8 cellular contexts compared by ENCODE assay signal in genomic region chr6:110815260-110816109, GRCh38. TPM values are rescaled to one million over a fixed set of nuclear protein-coding genes. Genes with fewer than 3 reads are reported as not detected.
DNase-seq lines count a peak whose midpoint lies in the region; ATAC-seq and TF ChIP-seq lines count a peak whose summit lies in the region.

Gene CDK19 (minus strand): TSS chr6:110815469. CDS start chr6:110815136, 333 bp downstream.

- H3K4me3 Mint-ChIP-seq in activated naive CD4-positive, alpha-beta T cell treated with anti-CD3 and anti-CD28 coated beads, Interleukin-2, amount 50 U/mL, for 24 hours: peak within 1 kb of the TSS; percentile 97

- WGBS in SK-N-SH (ENCODE audit: low lambda C conversion rate): under 1% methylated on average over 36 of the region's 59 CpGs
- under 1% methylated on average over 54 of the region's 59 CpGs for WGBS in suprapubic skin

- TF ChIP-seq EP300 in SK-N-SH (IDR thresholded peaks at IDR 0.05; ENCODE audit: borderline replicate concordance in 1 of 2, low read depth in 1 of 2, low read length in 1 of 2) (no peak), suprapubic skin (IDR thresholded peaks at IDR 0.05) (no peak)

- H3F3A ChIP-seq in SK-N-SH (replicated peaks; ENCODE audit: insufficient read depth): no peaks in the 10 kb centered on the region

- H3K9me3 ChIP-seq in SK-N-SH: no peaks in the 10 kb centered on the region
- H3K9me3 ChIP-seq in suprapubic skin: no peaks in the 10 kb centered on the region

- CTCF ChIA-PET in SK-N-SH (lab: Yijun Ruan, JAX): interaction anchor here (0.9 to 2.4 kb wide), 3 partner anchors 63 to 136 kb away, joined by 3 to 8 read pairs (median 4); no protein-coding TSS in a partner anchor

- H3K36me3 ChIP-seq in SK-N-SH (replicated peaks in 1 of 2; ENCODE audit: control insufficient read depth in 1 of 2, insufficient read depth in 2 of 2, low read length in 1 of 2): no peaks in the 10 kb centered on the region
- no peaks in the 10 kb centered on the region for H3K36me3 ChIP-seq in suprapubic skin

- H3K9me3 Mint-ChIP-seq in activated naive CD4-positive, alpha-beta T cell treated with anti-CD3 and anti-CD28 coated beads, Interleukin-2, amount 50 U/mL, for 24 hours: no peaks in the 10 kb centered on the region

- H2AFZ ChIP-seq in SK-N-SH (ENCODE audit: low read depth): peak within 1 kb of the TSS; percentile 86

- no peak for TF ChIP-seq RAD21 in SK-N-SH (IDR thresholded peaks at IDR 0.05; ENCODE audit: low read length)

- ATAC-seq in HG02571 (IDR thresholded peaks at IDR 0.05; ENCODE audit: unreplicated experiment): peak; percentile 76

- H3K36me3 Mint-ChIP-seq in activated naive CD4-positive, alpha-beta T cell treated with anti-CD3 and anti-CD28 coated beads, Interleukin-2, amount 50 U/mL, for 24 hours: no peaks in the 10 kb centered on the region

- H3K4me1 ChIP-seq in SK-N-SH (ENCODE audit: control insufficient read depth in 1 of 2, insufficient read depth in 2 of 2, low read depth in 1 of 2, low read length in 1 of 2) (peaks cover 0 to 6% of the 10 kb centered on the region in 2 experiments; a peak in 3 of 4 replicates), suprapubic skin (peaks cover 37% of the 10 kb centered on the region)

- H3K27me3 Mint-ChIP-seq in activated naive CD4-positive, alpha-beta T cell treated with anti-CD3 and anti-CD28 coated beads, Interleukin-2, amount 50 U/mL, for 24 hours: no peaks in the 10 kb centered on the region

- H3K9me2 ChIP-seq in SK-N-SH: no peaks in the 10 kb centered on the region

- peak within 1 kb of the TSS; percentile 97 to 99 for H3K27ac ChIP-seq in SK-N-SH (ENCODE audit: low read depth in 2 of 2, low read length in 1 of 2)
- peak within 1 kb of the TSS; percentile 87 for H3K27ac ChIP-seq in suprapubic skin

- H3K4me3 ChIP-seq in SK-N-SH (ENCODE audit: low read depth in 2 of 2, low read length in 1 of 2) (peak within 1 kb of the TSS; percentile 79 to 95), suprapubic skin (peak within 1 kb of the TSS; percentile 96)

- TF ChIP-seq POLR2A in suprapubic skin (IDR thresholded peaks at IDR 0.05): peak; percentile 6 to 66

- H3K79me2 ChIP-seq in SK-N-SH (ENCODE audit: insufficient read depth): peaks cover 45% of the 10 kb centered on the region

- H3K27me3 ChIP-seq in SK-N-SH (ENCODE audit: insufficient read depth) (no peaks in the 10 kb centered on the region), suprapubic skin (no peaks in the 10 kb centered on the region)

- DNase-seq in GM04504 (ENCODE audit: low read depth): peak; percentile 95
- DNase-seq in NCI-H1048 (lab: John Stamatoyannopoulos, UW): peak; percentile 98
- DNase-seq in SK-N-SH: peak; percentile 93
- peak; percentile 99 for DNase-seq in globus pallidus (ENCODE audit: low spot score)
- peak; percentile 68 to 98 (median 96) for DNase-seq in nucleus accumbens (lab: John Stamatoyannopoulos, UW)
- DNase-seq in suprapubic skin (ENCODE audit: low spot score in 2 of 2): peak; percentile 99

- H3K4me2 ChIP-seq in SK-N-SH: peak within 1 kb of the TSS; percentile 88

- H3K27ac Mint-ChIP-seq in activated naive CD4-positive, alpha-beta T cell treated with anti-CD3 and anti-CD28 coated beads, Interleukin-2, amount 50 U/mL, for 24 hours: peak within 1 kb of the TSS; percentile 96

- no peak for TF ChIP-seq CTCF in SK-N-SH (IDR thresholded peaks at IDR 0.05)
- TF ChIP-seq CTCF in suprapubic skin (IDR thresholded peaks at IDR 0.05): no peak

- peaks cover 19% of the 10 kb centered on the region for H3K4me1 Mint-ChIP-seq in activated naive CD4-positive, alpha-beta T cell treated with anti-CD3 and anti-CD28 coated beads, Interleukin-2, amount 50 U/mL, for 24 hours

- POLR2A ChIA-PET in SK-N-SH (lab: Yijun Ruan, JAX): interaction anchor here (0.6 to 3.8 kb wide), 9 partner anchors 9 to 297 kb away, joined by 3 to 91 read pairs (median 4); partner anchors contain the start of genes AMD1 and GTF3C6

- H3K9ac ChIP-seq in SK-N-SH: peak within 1 kb of the TSS; percentile 85

- peaks cover 22% of the 10 kb centered on the region; the same call in 1 of the 2 replicates for H4K20me1 ChIP-seq in SK-N-SH (ENCODE audit: insufficient read depth)

TF ChIP-seq in SK-N-SH, 30 proteins besides CTCF, POLR2A, EP300 and RAD21 (continues in another document):
- peak; percentile 85 for TF ChIP-seq CHD2 (IDR thresholded peaks at IDR 0.05; ENCODE audit: low read length, partially characterized antibody)
- no peak for TF ChIP-seq YY1 (IDR thresholded peaks at IDR 0.05; ENCODE audit: low read depth)
- peak; percentile 92 for TF ChIP-seq RFX5 (IDR thresholded peaks at IDR 0.05; ENCODE audit: low read length)
- no peak for TF ChIP-seq GATA2 (CRISPR knock-in tag; IDR thresholded peaks at IDR 0.05)
- no peak for TF ChIP-seq USF1 (IDR thresholded peaks at IDR 0.05; ENCODE audit: borderline replicate concordance, low read depth)
- peak; percentile 88 for TF ChIP-seq FOXM1 (IDR thresholded peaks at IDR 0.05; ENCODE audit: low read depth)
- no peak; the same call in 1 of the 2 replicates for TF ChIP-seq TCF12 (IDR thresholded peaks at IDR 0.05)
- TF ChIP-seq ZBTB33 (IDR thresholded peaks at IDR 0.05; ENCODE audit: borderline replicate concordance, low read depth): no peak
- no peak for TF ChIP-seq FOSL2 (IDR thresholded peaks at IDR 0.05; ENCODE audit: borderline replicate concordance, low read depth)
- no peak for TF ChIP-seq EZH2phosphoT487 (IDR thresholded peaks at IDR 0.05; ENCODE audit: borderline replicate concordance, low read depth)
- TF ChIP-seq RXRA (IDR thresholded peaks at IDR 0.05; ENCODE audit: borderline replicate concordance, low read depth): no peak
- peak; percentile 3; the same call in 1 of the 2 replicates for TF ChIP-seq RCOR1 (IDR thresholded peaks at IDR 0.05; ENCODE audit: low read length)
- TF ChIP-seq ELF1 (IDR thresholded peaks at IDR 0.05): peak; percentile 78
- TF ChIP-seq, protein P1, sequence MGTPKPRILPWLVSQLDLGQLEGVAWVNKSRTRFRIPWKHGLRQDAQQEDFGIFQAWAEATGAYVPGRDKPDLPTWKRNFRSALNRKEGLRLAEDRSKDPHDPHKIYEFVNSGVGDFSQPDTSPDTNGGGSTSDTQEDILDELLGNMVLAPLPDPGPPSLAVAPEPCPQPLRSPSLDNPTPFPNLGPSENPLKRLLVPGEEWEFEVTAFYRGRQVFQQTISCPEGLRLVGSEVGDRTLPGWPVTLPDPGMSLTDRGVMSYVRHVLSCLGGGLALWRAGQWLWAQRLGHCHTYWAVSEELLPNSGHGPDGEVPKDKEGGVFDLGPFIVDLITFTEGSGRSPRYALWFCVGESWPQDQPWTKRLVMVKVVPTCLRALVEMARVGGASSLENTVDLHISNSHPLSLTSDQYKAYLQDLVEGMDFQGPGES (IDR thresholded peaks at IDR 0.05; ENCODE audit: low read depth, low read length): peak; percentile 42; the same call in 1 of the 2 replicates
- TF ChIP-seq SIN3A (IDR thresholded peaks at IDR 0.05; ENCODE audit: borderline replicate concordance, low read depth, low read length): no peak; the same call in 1 of the 2 replicates
- TF ChIP-seq NRF1 (IDR thresholded peaks at IDR 0.05; ENCODE audit: low read depth, low read length): peak; percentile 78
- TF ChIP-seq PBX3 (IDR thresholded peaks at IDR 0.05): peak; percentile 84
- TF ChIP-seq JUND (IDR thresholded peaks at IDR 0.05): no peak
- TF ChIP-seq TAF1 (IDR thresholded peaks at IDR 0.05; ENCODE audit: borderline replicate concordance, low read depth, low read length): peak; percentile 30
- TF ChIP-seq NFIC (IDR thresholded peaks at IDR 0.05; ENCODE audit: borderline replicate concordance): 0 out of 2 replicates have a peak, but pooled peaks have one; percentile 13

RNA-seq across cellular contexts. Expression of gene CDK19, which starts in this region (rescaled TPM):
- polyA plus RNA-seq in SK-N-SH (2012; rRNA removed): 6.5 and 9.1 TPM in 2 replicates
- polyA plus RNA-seq in SK-N-SH (2012; cell fraction: cytosol; rRNA removed): 9.2 and 10.0 TPM in 2 replicates
- 4.2 and 8.2 TPM in 2 replicates for polyA plus RNA-seq in SK-N-SH (2012; cell fraction: nucleus; rRNA removed)
- total RNA-seq in suprapubic skin: 10 to 100 TPM; 14.1 to 20.6 (median 19.4) TPM

Comparison
In these comparisons a context has a peak if more than half of its experiments do, and no peak if none do; other contexts are left out.
1. Peak in every context shown above with its lines: DNase-seq, ATAC-seq, H3K4me3 ChIP-seq and H3K27ac ChIP-seq.